Comparison of ENCODE assay signal across 10 cellular contexts in genomic region chr2:222038086-222038802, GRCh38.
DNase-seq lines count a peak whose midpoint lies in the region; ATAC-seq and TF ChIP-seq lines count a peak whose summit lies in the region.
"Had no signal": no experiment of that assay in that cellular context is flagged by ENCODE, and none has a peak within 500 bp of the region (broad histone marks: within the 10 kb centered on the region; RNA-seq: fewer than 3 reads in every experiment).

No MANE protein-coding gene starts in this region.

- H3K4me3 ChIP-seq in LNCaP clone FGC (ENCODE audit: low read depth, low read length) (no peak overlapping the region), astrocyte of the cerebellum (ENCODE audit: low read depth, low read length) (no peak overlapping the region), neural progenitor cell (no peak overlapping the region), gastrocnemius medialis (no peak overlapping the region)
- H3K4me3 ChIP-seq: uterus had no signal

- no peaks in the 10 kb centered on the region for H3K27me3 Mint-ChIP-seq in neural progenitor cell (ENCODE audit: insufficient read depth, low read depth)
- H3K27me3 Mint-ChIP-seq in activated T-cell treated with anti-CD3 and anti-CD28 coated beads, Interleukin-2, amount 50 U/mL, for 4 hours (ENCODE audit: low read depth) = no peaks in the 10 kb centered on the region
- H3K27me3 Mint-ChIP-seq: dendritic cell treated with granulocyte-macrophage colony-stimulating factor and Interleukin-4, amounts not matched to agents 40 ng/mL and 50 ng/mL, for 4 days had no signal

- H3K9ac ChIP-seq in neural progenitor cell = no peak overlapping the region

- H3K9me3 Mint-ChIP-seq in neural progenitor cell = no peaks in the 10 kb centered on the region
- H3K9me3 Mint-ChIP-seq in activated T-cell treated with anti-CD3 and anti-CD28 coated beads, Interleukin-2, amount 50 U/mL, for 4 hours = no peaks in the 10 kb centered on the region
- H3K9me3 Mint-ChIP-seq: dendritic cell treated with granulocyte-macrophage colony-stimulating factor and Interleukin-4, amounts not matched to agents 40 ng/mL and 50 ng/mL, for 4 days had no signal

- no peaks in the 10 kb centered on the region for H3K79me2 ChIP-seq in neural progenitor cell (ENCODE audit: low read depth)

- no peak overlapping the region for H3K27ac ChIP-seq in neural progenitor cell
- no peak overlapping the region for H3K27ac ChIP-seq in gastrocnemius medialis
- H3K27ac ChIP-seq: uterus had no signal

- in situ Hi-C loops in astrocyte of the cerebellum (cut with HindIII; ENCODE audit: low sequenced_read_pairs) (loop anchor here (25.0 kb wide), 2 partner anchors 274 to 574 kb away; a partner anchor contains a TSS), gastrocnemius medialis (cut with MboI; ENCODE audit: low sequenced_read_pairs in 4 of 4) (no loop called here)

- no peak for ATAC-seq in activated T-cell treated with anti-CD3 and anti-CD28 coated beads, Interleukin-2, amount 50 U/mL, for 4 hours
- ATAC-seq in gastrocnemius medialis (no peak), GM19328 (IDR thresholded peaks at IDR 0.05; ENCODE audit: unreplicated experiment) (no peak)

- H3K4me3 Mint-ChIP-seq in neural progenitor cell = no peak overlapping the region
- no peak overlapping the region for H3K4me3 Mint-ChIP-seq in activated T-cell treated with anti-CD3 and anti-CD28 coated beads, Interleukin-2, amount 50 U/mL, for 4 hours
- H3K4me3 Mint-ChIP-seq: dendritic cell treated with granulocyte-macrophage colony-stimulating factor and Interleukin-4, amounts not matched to agents 40 ng/mL and 50 ng/mL, for 4 days had no signal

- no peak overlapping the region for H3K4me2 ChIP-seq in neural progenitor cell

- H2AFZ ChIP-seq in neural progenitor cell (replicated peaks) = no peak overlapping the region

- no peaks in the 10 kb centered on the region for H3K36me3 ChIP-seq in neural progenitor cell
- H3K36me3 ChIP-seq in gastrocnemius medialis = no peaks in the 10 kb centered on the region
- H3K36me3 ChIP-seq: uterus had no signal

- no peaks in the 10 kb centered on the region for H4K20me1 ChIP-seq in neural progenitor cell (ENCODE audit: low read depth)

- peak; percentile 36 for TF ChIP-seq CTCF in LNCaP clone FGC (IDR thresholded peaks at IDR 0.05; ENCODE audit: control insufficient read depth, extremely low read depth, insufficient read depth)
- TF ChIP-seq CTCF in astrocyte of the cerebellum (IDR thresholded peaks at IDR 0.05; ENCODE audit: low read depth, low read length, missing control alignments) = peak; percentile 55
- TF ChIP-seq CTCF in neural progenitor cell (IDR thresholded peaks at IDR 0.05) = peak; percentile 62
- peak in 1 of 5 experiments; percentile 21 for TF ChIP-seq CTCF in gastrocnemius medialis (IDR thresholded peaks at IDR 0.05 in 4 of 5, conservative IDR thresholded peaks at IDR 0.05 in 1 of 5)

- peaks cover 6% of the 10 kb centered on the region for H3F3A ChIP-seq in neural progenitor cell (ENCODE audit: low read depth)

- H3K4me1 ChIP-seq in neural progenitor cell (peaks cover 10% of the 10 kb centered on the region), gastrocnemius medialis (no peaks in the 10 kb centered on the region)
- H3K4me1 ChIP-seq: uterus had no signal

- H3K27ac Mint-ChIP-seq in neural progenitor cell = no peak overlapping the region
- H3K27ac Mint-ChIP-seq: dendritic cell treated with granulocyte-macrophage colony-stimulating factor and Interleukin-4, amounts not matched to agents 40 ng/mL and 50 ng/mL, for 4 days had no signal

- intact Hi-C loops in gastrocnemius medialis (cut with DNase I; ENCODE audit: low total_unique reads) = no loop called here

- DNase-seq in NCI-H1092 treated with DMSO at 0.1 percent for 48 hours (lab: John Stamatoyannopoulos, UW) = peak; percentile 7
- no peak for DNase-seq in NCI-H1092 (lab: John Stamatoyannopoulos, UW)
- peak; percentile 7 for DNase-seq in LNCaP clone FGC (ENCODE audit: low read depth)
- peak; percentile 50 for DNase-seq in astrocyte of the cerebellum (ENCODE audit: low read depth)
- no peak for DNase-seq in neural progenitor cell (ENCODE audit: low spot score)
- no peak for DNase-seq in activated T-cell treated with anti-CD3 and anti-CD28 coated beads, Interleukin-2, amount 50 U/mL, for 4 hours
- no peak for DNase-seq in gastrocnemius medialis
- DNase-seq: uterus had no signal

- TF ChIP-seq POLR2A in gastrocnemius medialis (IDR thresholded peaks at IDR 0.05) = no peak

- peaks cover 6% of the 10 kb centered on the region for H3K4me1 Mint-ChIP-seq in neural progenitor cell
- no peaks in the 10 kb centered on the region for H3K4me1 Mint-ChIP-seq in activated T-cell treated with anti-CD3 and anti-CD28 coated beads, Interleukin-2, amount 50 U/mL, for 4 hours (ENCODE audit: low read depth)

- H3K9me3 ChIP-seq in neural progenitor cell (ENCODE audit: low read depth) (no peaks in the 10 kb centered on the region), gastrocnemius medialis (no peaks in the 10 kb centered on the region)
- H3K9me3 ChIP-seq: uterus had no signal

- peaks cover 4% of the 10 kb centered on the region for H3K27me3 ChIP-seq in neural progenitor cell
- H3K27me3 ChIP-seq in gastrocnemius medialis = no peaks in the 10 kb centered on the region
- H3K27me3 ChIP-seq: uterus had no signal

- no peaks in the 10 kb centered on the region for H3K36me3 Mint-ChIP-seq in neural progenitor cell
- H3K36me3 Mint-ChIP-seq in activated T-cell treated with anti-CD3 and anti-CD28 coated beads, Interleukin-2, amount 50 U/mL, for 4 hours (ENCODE audit: insufficient read depth) = no peaks in the 10 kb centered on the region

Comparison
In these comparisons a context has a peak if more than half of its experiments do, and no peak if none do; other contexts are left out.
1. DNase-seq: peak in NCI-H1092 treated with DMSO at 0.1 percent for 48 hours (single experiment), LNCaP clone FGC (single experiment) and astrocyte of the cerebellum (single experiment); none in NCI-H1092 (single experiment), neural progenitor cell (single experiment), activated T-cell treated with anti-CD3 and anti-CD28 coated beads, Interleukin-2, amount 50 U/mL, for 4 hours (single experiment) and gastrocnemius medialis (0 of 2).